Comparison of ENCODE assay signal across 23 cellular contexts in the genomic region with DNA sequence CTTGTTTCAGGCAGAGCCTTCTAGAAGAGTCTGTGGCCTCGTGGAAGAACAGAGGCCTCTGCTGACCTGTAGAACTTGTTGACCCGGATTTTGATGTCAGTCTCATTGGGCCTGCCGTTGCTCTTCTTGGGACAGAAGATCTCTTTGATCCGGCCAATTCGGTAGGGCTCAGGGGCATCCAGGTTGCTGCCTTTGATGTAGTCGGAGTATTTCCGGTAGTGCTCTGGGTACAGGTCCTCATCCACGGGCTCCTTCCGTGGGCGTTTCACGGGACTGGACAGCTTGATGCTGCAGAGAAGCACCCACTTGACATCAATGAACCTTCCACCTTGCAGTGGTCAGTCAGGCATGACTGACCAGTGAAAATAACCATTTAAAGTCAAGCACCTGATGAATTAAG. TPM values are rescaled to one million over a fixed set of nuclear protein-coding genes. Genes with fewer than 3 reads are reported as not detected.
A peak's percentile ranks its signal among the peaks of the same experiment; 100 is the strongest.
DNase-seq lines count a peak whose midpoint lies in the region; ATAC-seq lines count a peak whose summit lies in the region.
"Had no signal": no experiment of that assay in that cellular context is flagged by ENCODE, and none has a peak within 500 bp of the region (broad histone marks: within the 10 kb centered on the region; RNA-seq: fewer than 3 reads in every experiment).

No MANE protein-coding gene starts in this region.

- intact Hi-C loops in naive thymus-derived CD4-positive, alpha-beta T cell (cut with micrococcal nuclease) = loop anchor here in 1 of 2 donors (2.0 kb wide), 2 partner anchors 47 to 93 kb away; no protein-coding TSS in a partner anchor

- H3K9me3 Mint-ChIP-seq in activated naive CD8-positive, alpha-beta T cell treated with anti-CD3 and anti-CD28 coated beads for 36 hours = no peaks in the 10 kb centered on the region
- H3K9me3 Mint-ChIP-seq in naive thymus-derived CD4-positive, alpha-beta T cell = no peaks in the 10 kb centered on the region
- H3K9me3 Mint-ChIP-seq: IgD-negative memory B cell had no signal

- ATAC-seq in T-helper 17 cell = no peak
- ATAC-seq in naive thymus-derived CD4-positive, alpha-beta T cell = no peak
- ATAC-seq: left lobe of liver had no signal

- peak overlapping the region; percentile 82 for H3K27ac ChIP-seq in naive thymus-derived CD4-positive, alpha-beta T cell (ENCODE audit: low read depth, low read length)
- H3K27ac ChIP-seq: BLaER1 had no signal

- H3K4me3 Mint-ChIP-seq in T-helper 17 cell = peak overlapping the region; percentile 26
- H3K4me3 Mint-ChIP-seq in activated naive CD8-positive, alpha-beta T cell treated with anti-CD3 and anti-CD28 coated beads for 36 hours = no peak overlapping the region
- H3K4me3 Mint-ChIP-seq in naive thymus-derived CD4-positive, alpha-beta T cell = peak overlapping the region in 8 of 10 donors; percentile 39 to 94 (median 84)
- H3K4me3 Mint-ChIP-seq: IgD-negative memory B cell had no signal

- H3K27ac Mint-ChIP-seq in T-helper 17 cell = peak overlapping the region; percentile 92
- H3K27ac Mint-ChIP-seq in activated naive CD8-positive, alpha-beta T cell treated with anti-CD3 and anti-CD28 coated beads for 36 hours = peak overlapping the region; percentile 92
- peak overlapping the region; percentile 96 to 100 (median 99) for H3K27ac Mint-ChIP-seq in naive thymus-derived CD4-positive, alpha-beta T cell

- H3K4me1 ChIP-seq in naive thymus-derived CD4-positive, alpha-beta T cell (ENCODE audit: control insufficient read depth in 2 of 2, insufficient read depth in 2 of 2, low read length in 2 of 2) = peaks cover 41 to 49% of the 10 kb centered on the region in 2 donors

- H3K36me3 ChIP-seq in naive thymus-derived CD4-positive, alpha-beta T cell (ENCODE audit: control insufficient read depth in 2 of 3, insufficient read depth in 3 of 3, low read length in 3 of 3) = peaks cover 16 to 72% (median 20%) of the 10 kb centered on the region in 3 experiments

- H3K36me3 Mint-ChIP-seq in T-helper 17 cell (ENCODE audit: low read depth) = peaks cover 4% of the 10 kb centered on the region
- H3K36me3 Mint-ChIP-seq in activated naive CD8-positive, alpha-beta T cell treated with anti-CD3 and anti-CD28 coated beads for 36 hours = peaks cover 57% of the 10 kb centered on the region
- peaks cover 9 to 60% (median 30%) of the 10 kb centered on the region in 5 donors for H3K36me3 Mint-ChIP-seq in naive thymus-derived CD4-positive, alpha-beta T cell

- H3K27me3 Mint-ChIP-seq in T-helper 17 cell = no peaks in the 10 kb centered on the region
- no peaks in the 10 kb centered on the region for H3K27me3 Mint-ChIP-seq in activated naive CD8-positive, alpha-beta T cell treated with anti-CD3 and anti-CD28 coated beads for 36 hours
- H3K27me3 Mint-ChIP-seq in naive thymus-derived CD4-positive, alpha-beta T cell = no peaks in the 10 kb centered on the region
- H3K27me3 Mint-ChIP-seq: IgD-negative memory B cell had no signal

- H3K4me1 Mint-ChIP-seq in T-helper 17 cell = peaks cover 25% of the 10 kb centered on the region
- peaks cover 27% of the 10 kb centered on the region for H3K4me1 Mint-ChIP-seq in activated naive CD8-positive, alpha-beta T cell treated with anti-CD3 and anti-CD28 coated beads for 36 hours
- H3K4me1 Mint-ChIP-seq in naive thymus-derived CD4-positive, alpha-beta T cell = peaks cover 5 to 58% (median 42%) of the 10 kb centered on the region in 7 donors

- no peaks in the 10 kb centered on the region for H3K9me3 ChIP-seq in T-helper 17 cell (ENCODE audit: control insufficient read depth, low read length, poor library complexity, severe bottlenecking)
- H3K9me3 ChIP-seq in naive thymus-derived CD4-positive, alpha-beta T cell (ENCODE audit: control insufficient read depth in 2 of 3, low read length in 3 of 3) = no peaks in the 10 kb centered on the region
- H3K9me3 ChIP-seq: BLaER1, MG63 had no signal

- DNase-seq in activated CD4-positive, alpha-beta T cell treated with anti-CD3 and anti-CD28 coated beads, Interleukin-2, amount 50 U/mL, for 1 hour = peak; percentile 8
- DNase-seq in activated CD4-positive, alpha-beta T cell treated with anti-CD3 and anti-CD28 coated beads, Interleukin-2, amount 50 U/mL, for 48 hours = no peak
- DNase-seq in T-helper 17 cell (no peak), HuH-7 (ENCODE audit: low spot score) (no peak), DMS 273 treated with DMSO at 0.1 percent for 48 hours (lab: John Stamatoyannopoulos, UW) (no peak), A172 (ENCODE audit: low spot score) (no peak)
- DNase-seq in activated naive CD8-positive, alpha-beta T cell treated with anti-CD3 and anti-CD28 coated beads for 36 hours = no peak
- peak in 3 of 9 donors; percentile 10 to 13 (median 13) for DNase-seq in naive thymus-derived CD4-positive, alpha-beta T cell
- DNase-seq: activated CD4-positive, CD25-positive, alpha-beta regulatory T cell; anterior cingulate cortex; caudate nucleus; DMS153; effector CD8-positive, alpha-beta T cell; glutamatergic neuron; HCEC 1CT; MG63; NCI-H1436 treated with DMSO at 0.1 percent for 48 hours; NCI-H2171 treated with DMSO at 0.1 percent for 48 hours; SIG-M5 had no signal

- CTCF ChIA-PET in naive thymus-derived CD4-positive, alpha-beta T cell (lab: Charles Lee) = interaction anchor here (0.6 to 2.9 kb wide), 9 partner anchors 20 to 212 kb away, joined by 3 to 18 read pairs (median 7); partner anchors contain the start of genes ANGPTL6 and MRPL4

- POLR2A ChIA-PET in naive thymus-derived CD4-positive, alpha-beta T cell (lab: Charles Lee) = interaction anchor here (0.6 to 3.4 kb wide), 15 partner anchors 8 to 282 kb away, joined by 3 to 34 read pairs (median 7); partner anchors contain the start of genes EIF3G and PPAN

- peak overlapping the region; percentile 16 for H3K4me3 ChIP-seq in naive thymus-derived CD4-positive, alpha-beta T cell (ENCODE audit: low read length)
- H3K4me3 ChIP-seq: BLaER1, MG63 had no signal

- no peaks in the 10 kb centered on the region for H3K27me3 ChIP-seq in naive thymus-derived CD4-positive, alpha-beta T cell (ENCODE audit: control insufficient read depth in 2 of 2, insufficient read depth in 2 of 2, low read length in 2 of 2)
- H3K27me3 ChIP-seq: BLaER1, MG63 had no signal

RNA-seq across cellular contexts. Expression of gene EIF3G, which starts 24.0 kb away (rescaled TPM):
- 100 to 1,000 TPM; 312 to 322 TPM for total RNA-seq in T-helper 17 cell
- total RNA-seq in activated naive CD8-positive, alpha-beta T cell treated with anti-CD3 and anti-CD28 coated beads for 36 hours = 100 to 1,000 TPM; 287 to 293 TPM
- 100 to 1,000 TPM; 242 to 356 (median 328) TPM for total RNA-seq in naive thymus-derived CD4-positive, alpha-beta T cell
- polyA plus RNA-seq in naive thymus-derived CD4-positive, alpha-beta T cell = 100 to 1,000 TPM; 240 to 294 TPM
- 305 and 379 TPM in 2 replicates for total RNA-seq in A172 (2014; rRNA removed; shearing (Covaris generic))

RNA-seq across cellular contexts. Expression of gene P2RY11, which starts 32.2 kb away (rescaled TPM):
- 10 to 100 TPM; 46.6 to 50.8 TPM for total RNA-seq in T-helper 17 cell
- total RNA-seq in activated naive CD8-positive, alpha-beta T cell treated with anti-CD3 and anti-CD28 coated beads for 36 hours = 10 to 100 TPM; 57.8 to 64.0 TPM
- 10 to 100 TPM; 41.0 to 89.3 (median 58.9) TPM for total RNA-seq in naive thymus-derived CD4-positive, alpha-beta T cell
- polyA plus RNA-seq in naive thymus-derived CD4-positive, alpha-beta T cell = 1 to 10 TPM; 2.7 to 3.1 TPM
- 1.5 and 2.9 TPM in 2 replicates for total RNA-seq in A172 (2014; rRNA removed; shearing (Covaris generic))

RNA-seq across cellular contexts. Expression of gene PPAN, which starts 37.5 kb away (rescaled TPM):
- total RNA-seq in T-helper 17 cell = 10 to 100 TPM; 79.8 to 87.8 TPM
- total RNA-seq in activated naive CD8-positive, alpha-beta T cell treated with anti-CD3 and anti-CD28 coated beads for 36 hours = 100 to 1,000 TPM; 214 to 227 TPM
- 100 to 1,000 TPM in 4 of 5 experiments, 10 to 100 TPM in 1; 87.6 to 122 (median 109) TPM for total RNA-seq in naive thymus-derived CD4-positive, alpha-beta T cell
- polyA plus RNA-seq in naive thymus-derived CD4-positive, alpha-beta T cell = 10 to 100 TPM; 24.9 to 46.6 TPM
- total RNA-seq in A172 (2014; rRNA removed; shearing (Covaris generic)) = 27.6 and 34.6 TPM in 2 replicates

RNA-seq across cellular contexts. Expression of gene ANGPTL6, which starts 41.2 kb away (rescaled TPM):
- total RNA-seq in T-helper 17 cell = 1 to 10 TPM in 1 of 2 donors, under 1 TPM in 1; 0.86 to 2.2 TPM
- total RNA-seq in activated naive CD8-positive, alpha-beta T cell treated with anti-CD3 and anti-CD28 coated beads for 36 hours = 1 to 10 TPM; 8.5 to 9.8 TPM
- 1 to 10 TPM in 3 of 5 experiments, under 1 TPM in 2; 0.68 to 1.7 (median 1.0) TPM for total RNA-seq in naive thymus-derived CD4-positive, alpha-beta T cell
- under 1 TPM; 0.23 to 0.48 TPM for polyA plus RNA-seq in naive thymus-derived CD4-positive, alpha-beta T cell
- total RNA-seq in A172 (2014; rRNA removed; shearing (Covaris generic)) = 0.47 and 0.86 TPM in 2 replicates
- total RNA-seq: A673 had no signal

RNA-seq across cellular contexts. Expression of gene DNMT1, which starts 51.1 kb away (rescaled TPM):
- 100 to 1,000 TPM; 204 to 229 TPM for total RNA-seq in T-helper 17 cell
- total RNA-seq in activated naive CD8-positive, alpha-beta T cell treated with anti-CD3 and anti-CD28 coated beads for 36 hours = 100 to 1,000 TPM; 337 to 352 TPM
- total RNA-seq in naive thymus-derived CD4-positive, alpha-beta T cell = 100 to 1,000 TPM; 175 to 334 (median 194) TPM
- 100 to 1,000 TPM; 113 to 153 TPM for polyA plus RNA-seq in naive thymus-derived CD4-positive, alpha-beta T cell
- 99.5 and 132 TPM in 2 replicates for total RNA-seq in A172 (2014; rRNA removed; shearing (Covaris generic))

Comparison
In these comparisons a context has a peak if more than half of its experiments do, and no peak if none do; other contexts are left out.
1. RNA of gene P2RY11, which starts 32.2 kb away (total RNA-seq): 57.8 to 64.0 TPM in activated naive CD8-positive, alpha-beta T cell treated with anti-CD3 and anti-CD28 coated beads for 36 hours, 41.0 to 89.3 TPM in naive thymus-derived CD4-positive, alpha-beta T cell and 46.6 to 50.8 TPM in T-helper 17 cell; 1.5 to 2.9 TPM in A172; every median in the first group is over 10 times any median in the second.
2. Peak in every context shown above with its lines, with median percentiles within 50 percentile points of each other: H3K27ac Mint-ChIP-seq.